12 cellular contexts compared by ENCODE assay signal in the genomic region with DNA sequence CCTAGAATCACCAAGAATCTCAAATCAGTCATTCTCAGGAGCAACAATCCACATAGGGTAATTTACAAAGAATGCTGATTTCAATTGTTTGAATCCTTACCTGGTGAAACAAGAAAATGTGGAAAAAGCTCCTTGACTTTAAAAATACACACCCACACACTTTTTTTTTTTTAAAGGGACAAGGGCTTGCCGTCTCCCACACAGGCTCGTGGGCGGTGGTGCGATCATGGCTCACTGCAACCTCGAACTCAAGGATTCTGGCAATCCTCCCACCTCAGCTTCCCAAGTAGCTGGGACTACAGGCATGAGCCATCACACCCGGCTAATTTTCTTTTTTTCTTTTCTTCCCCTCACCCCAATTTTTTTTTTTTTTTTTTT. TPM values are rescaled to one million over a fixed set of nuclear protein-coding genes. Genes with fewer than 3 reads are reported as not detected.
DNase-seq lines count a peak whose midpoint lies in the region; ATAC-seq and TF ChIP-seq lines count a peak whose summit lies in the region.
"Had no signal": no experiment of that assay in that cellular context is flagged by ENCODE, and none has a peak within 500 bp of the region (broad histone marks: within the 10 kb centered on the region; RNA-seq: fewer than 3 reads in every experiment).

No MANE protein-coding gene starts in this region.

- no peak for DNase-seq in PC-9
- peak; percentile 44 for DNase-seq in lung (ENCODE audit: low spot score)
- DNase-seq in upper lobe of right lung = peak; percentile 74
- no peak for DNase-seq in DMS79 treated with DMSO at 0.1 percent for 48 hours (lab: John Stamatoyannopoulos, UW)
- no peak for DNase-seq in superior temporal gyrus (ENCODE audit: extremely low spot score)
- DNase-seq: activated CD4-positive, CD25-positive, alpha-beta regulatory T cell; NCI-H1694 treated with DMSO at 0.1 percent for 48 hours; spleen had no signal

- BruUV-seq in PC-9 (replicated peaks; lab: Mats Ljungman, UMichigan) = TSS peak; percentile 48

- H3K27me3 ChIP-seq in PC-9 (ENCODE audit: insufficient read depth, low read depth) = no peaks in the 10 kb centered on the region
- H3K27me3 ChIP-seq in duodenal mucosa (ENCODE audit: control insufficient read depth in 1 of 2, insufficient read depth in 2 of 2, low read length in 2 of 2) = no peaks in the 10 kb centered on the region
- no peaks in the 10 kb centered on the region for H3K27me3 ChIP-seq in lung (ENCODE audit: control insufficient read depth, insufficient read depth)
- H3K27me3 ChIP-seq in upper lobe of right lung = no peaks in the 10 kb centered on the region

- ATAC-seq in lung (ENCODE audit: insufficient read depth, low FRiP score) (peak; percentile 16), upper lobe of right lung (peak; percentile 39), HG03045 (IDR thresholded peaks at IDR 0.05; ENCODE audit: unreplicated experiment) (no peak)
- ATAC-seq: stimulated activated effector memory CD8-positive, alpha-beta T cell treated with anti-CD3 and anti-CD28 coated beads, Interleukin-12 subunit alpha, Interleukin-12 subunit beta, amount 100 ng/mL, for 72 hours had no signal

- POLR2A ChIA-PET in PC-9 (lab: Charles Lee; ENCODE audit: unreplicated experiment) = interaction anchor here (0.6 to 0.7 kb wide), 3 partner anchors 21 to 609 kb away, joined by 3 to 30 read pairs (median 4); no protein-coding TSS in a partner anchor

- intact Hi-C loops in PC-9 (cut with micrococcal nuclease; ENCODE audit: unreplicated experiment) (loop anchor here (2.0 to 10.0 kb wide), 3 partner anchors 29 to 1200 kb away; no protein-coding TSS in a partner anchor), upper lobe of right lung (cut with DNase I) (no loop called here)

- no peaks in the 10 kb centered on the region for H3K9me3 ChIP-seq in PC-9 (ENCODE audit: insufficient read depth, low read depth)
- H3K9me3 ChIP-seq in duodenal mucosa (ENCODE audit: control insufficient read depth in 1 of 2, low read length in 2 of 2) = no peaks in the 10 kb centered on the region
- H3K9me3 ChIP-seq in lung (ENCODE audit: control insufficient read depth in 2 of 2, insufficient read depth in 1 of 2, low read length in 1 of 2) = no peaks in the 10 kb centered on the region
- no peaks in the 10 kb centered on the region for H3K9me3 ChIP-seq in upper lobe of right lung
- H3K9me3 ChIP-seq: HAP-1, spleen had no signal

- TF ChIP-seq CTCF in PC-9 (conservative IDR thresholded peaks at IDR 0.05) = no peak
- TF ChIP-seq CTCF in lung (IDR thresholded peaks at IDR 0.05; ENCODE audit: control extremely low read depth, extremely low read depth) = no peak
- no peak for TF ChIP-seq CTCF in upper lobe of right lung (IDR thresholded peaks at IDR 0.05)

- H3K79me2 ChIP-seq in PC-9 (ENCODE audit: low read depth) = no peaks in the 10 kb centered on the region

- no peaks in the 10 kb centered on the region for H4K20me1 ChIP-seq in PC-9 (ENCODE audit: insufficient read depth)

- H3K36me3 ChIP-seq in PC-9 (ENCODE audit: low read depth) (no peaks in the 10 kb centered on the region), duodenal mucosa (ENCODE audit: control insufficient read depth in 1 of 2, insufficient read depth in 2 of 2, low read length in 2 of 2) (no peaks in the 10 kb centered on the region), lung (ENCODE audit: control insufficient read depth in 2 of 2, insufficient read depth in 2 of 2, low read length in 2 of 2) (no peaks in the 10 kb centered on the region), upper lobe of right lung (no peaks in the 10 kb centered on the region)
- H3K36me3 ChIP-seq: HAP-1, spleen had no signal

- H3K4me1 ChIP-seq in PC-9 (replicated peaks; ENCODE audit: insufficient read depth) = peaks cover 66% of the 10 kb centered on the region
- peaks cover 14 to 20% of the 10 kb centered on the region in 2 donors for H3K4me1 ChIP-seq in duodenal mucosa (ENCODE audit: control insufficient read depth in 1 of 2, insufficient read depth in 2 of 2, low read length in 2 of 2)
- H3K4me1 ChIP-seq in lung (ENCODE audit: control insufficient read depth in 2 of 2, insufficient read depth in 2 of 2, low read length in 2 of 2) = peaks cover 2 to 3% of the 10 kb centered on the region in 2 donors
- peaks cover 15% of the 10 kb centered on the region for H3K4me1 ChIP-seq in upper lobe of right lung
- H3K4me1 ChIP-seq: spleen had no signal

- H3F3A ChIP-seq in PC-9 (ENCODE audit: insufficient read depth, low read depth) = peaks cover 82% of the 10 kb centered on the region

- H3K4me2 ChIP-seq in PC-9 = peak overlapping the region; percentile 75

- WGBS in lung, 2 donors = 57 to 76% methylated on average over 6 of the region's 6 CpGs

- H3K9me2 ChIP-seq in PC-9 (ENCODE audit: insufficient read depth) = no peaks in the 10 kb centered on the region

- H3K4me3 ChIP-seq in PC-9 (peak overlapping the region; percentile 22; the same call in 1 of the 2 replicates), duodenal mucosa (ENCODE audit: low read depth in 1 of 2, low read length in 2 of 2) (no peak overlapping the region), lung (no peak overlapping the region), upper lobe of right lung (no peak overlapping the region)
- H3K4me3 ChIP-seq: HAP-1, spleen had no signal

- H2AFZ ChIP-seq in PC-9 = peak overlapping the region; percentile 12; the same call in 1 of the 2 replicates

- CTCF ChIA-PET in PC-9 (lab: Charles Lee) = interaction anchor here (0.6 kb wide), 2 partner anchors 13 to 180 kb away, joined by 3 to 11 read pairs; no protein-coding TSS in a partner anchor

- H3K27ac ChIP-seq in PC-9 (peak overlapping the region; percentile 96), duodenal mucosa (ENCODE audit: low read depth, low read length) (peak overlapping the region; percentile 30), lung (ENCODE audit: low read depth in 1 of 2, low read length in 1 of 2) (peak overlapping the region in 1 of 2 donors; percentile 88), upper lobe of right lung (peak overlapping the region; percentile 78)
- H3K27ac ChIP-seq: spleen had no signal

- H3K9ac ChIP-seq in duodenal mucosa (ENCODE audit: low read depth in 1 of 2, low read length in 2 of 2) = no peak overlapping the region

RNA-seq across cellular contexts. Expression of gene PARD6B, which starts 30.7 kb away (rescaled TPM):
- total RNA-seq in PC-9 (2021) (52.2 and 80.3 TPM in 2 replicates), lung (10 to 100 TPM; 38.1 to 41.8 TPM), upper lobe of right lung (43.2 TPM)
- 10 to 100 TPM in 1 of 2 donors, 1 to 10 TPM in 1; 2.0 to 13.4 TPM for polyA plus RNA-seq in lung

RNA-seq across cellular contexts. Expression of gene BCAS4, which starts 32.8 kb away (rescaled TPM):
- total RNA-seq in PC-9 (2021) (7.6 and 12.4 TPM in 2 replicates), lung (1 to 10 TPM; 4.7 to 5.7 TPM), upper lobe of right lung (4.3 TPM)
- 1 to 10 TPM; 4.3 to 5.3 TPM for polyA plus RNA-seq in lung

Comparison
In these comparisons a context has a peak if more than half of its experiments do, and no peak if none do; other contexts are left out.
1. DNase-seq: peak in lung (single experiment) and upper lobe of right lung (single experiment); none in PC-9 (0 of 2), DMS79 treated with DMSO at 0.1 percent for 48 hours (single experiment) and superior temporal gyrus (single experiment).